ENCODE assay signal across 9 cellular contexts in the genomic region with DNA sequence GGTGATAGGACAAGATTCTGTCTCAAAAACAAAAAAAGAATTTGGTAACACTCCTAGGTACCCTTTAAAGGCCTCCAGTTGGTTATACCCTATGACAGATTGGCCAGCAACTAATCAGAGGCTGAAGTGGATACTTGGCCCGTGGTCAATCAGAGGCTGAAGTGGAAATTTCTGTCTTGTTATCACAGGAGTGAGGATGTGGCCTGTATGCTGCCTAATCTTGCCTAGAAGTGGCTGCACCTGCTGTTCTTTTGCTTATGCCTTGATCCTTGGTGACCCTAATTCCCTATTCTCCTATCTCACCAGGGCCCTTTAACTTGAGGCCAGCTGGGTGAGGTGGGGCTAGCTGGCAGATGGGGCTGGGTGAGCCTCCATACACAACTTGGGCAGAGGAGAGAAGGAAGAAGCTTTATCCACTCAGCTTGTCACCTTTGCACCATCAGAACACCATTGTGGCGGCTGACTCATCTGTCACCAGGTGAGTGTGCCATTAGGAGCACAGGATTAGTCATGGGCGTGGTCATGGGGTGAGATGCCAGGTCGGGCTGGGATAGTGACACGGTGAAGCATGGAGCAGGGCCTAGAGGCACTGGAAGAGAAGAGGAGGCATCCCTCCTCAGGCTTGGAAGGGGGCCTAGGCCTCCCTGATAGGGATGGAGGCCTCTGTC. TPM values are rescaled to one million over a fixed set of nuclear protein-coding genes. Genes with fewer than 3 reads are reported as not detected.
DNase-seq lines count a peak whose midpoint lies in the region; ATAC-seq, FAIRE-seq and TF ChIP-seq lines count a peak whose summit lies in the region.
"Had no signal": no experiment of that assay in that cellular context is flagged by ENCODE, and none has a peak within 500 bp of the region (broad histone marks: within the 10 kb centered on the region; RNA-seq: fewer than 3 reads in every experiment).

No MANE protein-coding gene starts in this region.

- POLR2A ChIA-PET in GM12878 (lab: Charles Lee), result no interaction called here

- intact Hi-C loops in GM12878 (cut with micrococcal nuclease; ENCODE audit: unreplicated experiment), result loop anchor here (5.0 kb wide), 1 partner anchor 56 kb away; the partner anchor contains the start of gene SEC24A

- peak; percentile 5; the same call in 1 of the 3 replicates for ATAC-seq in GM12878
- no peak for ATAC-seq in GM18873 (IDR thresholded peaks at IDR 0.05; ENCODE audit: low FRiP score, unreplicated experiment)
- ATAC-seq in GM19328 (IDR thresholded peaks at IDR 0.05; ENCODE audit: unreplicated experiment), result no peak
- no peak for ATAC-seq in GM19324 (IDR thresholded peaks at IDR 0.05; ENCODE audit: low FRiP score, unreplicated experiment)

- TF ChIP-seq RAD21 in GM12878 (IDR thresholded peaks at IDR 0.05; ENCODE audit: insufficient read depth, low read depth, low read length), result no peak

- no peaks in the 10 kb centered on the region for H3K27me3 ChIP-seq in GM12878 (replicated peaks in 1 of 2; ENCODE audit: control insufficient read depth in 2 of 2, insufficient read depth in 2 of 2, low read length in 1 of 2)

- H3K9me3 ChIP-seq in GM12878 (replicated peaks; ENCODE audit: control insufficient read depth, insufficient read depth, low read length), result no peaks in the 10 kb centered on the region; the same call in 2 of the 3 replicates

- no peak overlapping the region for H3K9ac ChIP-seq in GM12878 (ENCODE audit: control insufficient read depth, insufficient read depth, low read length)

- FAIRE-seq in GM12878 (lab: Jason Lieb, UNC), result no peak

- CTCF ChIA-PET in GM12878 (lab: Yijun Ruan, JAX), result interaction anchor here (0.8 to 4.7 kb wide), 3 partner anchors 13 to 706 kb away, joined by 3 to 23 read pairs (median 3); no protein-coding TSS in a partner anchor

- no peak overlapping the region for H3K4me2 ChIP-seq in GM12878 (ENCODE audit: control insufficient read depth, insufficient read depth)

- no peaks in the 10 kb centered on the region for H3K79me2 ChIP-seq in GM12878 (ENCODE audit: control insufficient read depth, insufficient read depth, low read length)

- BruUV-seq in GM12878 (replicated peaks; lab: Mats Ljungman, UMichigan), result no TSS peak

- peaks cover 28% of the 10 kb centered on the region for H3K4me1 ChIP-seq in GM12878 (ENCODE audit: control insufficient read depth, insufficient read depth, low read length)

- TF ChIP-seq CTCF in GM12878 (IDR thresholded peaks at IDR 0.05 in 2 of 3, conservative IDR thresholded peaks at IDR 0.05 in 1 of 3; ENCODE audit: control insufficient read depth in 2 of 3, extremely low read depth in 1 of 3, insufficient read depth in 1 of 3, low read depth in 3 of 3, low read length in 3 of 3), result no peak

- no peak overlapping the region for H3K27ac ChIP-seq in GM12878 (ENCODE audit: control insufficient read depth, insufficient read depth)

- no peaks in the 10 kb centered on the region for H4K20me1 ChIP-seq in GM12878 (ENCODE audit: control insufficient read depth, insufficient read depth)

- TF ChIP-seq POLR2A in GM12878 (IDR thresholded peaks at IDR 0.05; ENCODE audit: low read depth, low read length), result no peak

- H3K4me3 ChIP-seq in GM12878, result no peak overlapping the region

- SMC1A ChIA-PET in GM12878 (lab: Charles Lee; ENCODE audit: uncharacterized antibody, unreplicated experiment), result interaction anchor here (0.9 to 2.1 kb wide), 4 partner anchors 11 to 316 kb away, joined by 3 to 9 read pairs (median 4); no protein-coding TSS in a partner anchor

- TF ChIP-seq EP300 in GM12878 (IDR thresholded peaks at IDR 0.05; ENCODE audit: borderline replicate concordance in 1 of 2, control insufficient read depth in 1 of 2, low read depth in 2 of 2, low read length in 2 of 2), result no peak

- RAD21 ChIA-PET in GM12878 (lab: Charles Lee; ENCODE audit: unreplicated experiment), result interaction anchor here (0.9 to 3.7 kb wide), 5 partner anchors 14 to 287 kb away, joined by 3 to 17 read pairs (median 4); partner anchors contain the start of gene DDX46

- DNase-seq in DMS 273 treated with DMSO at 0.1 percent for 48 hours (lab: John Stamatoyannopoulos, UW) (peak; percentile 41), NCI-H510A treated with DMSO at 0.1 percent for 48 hours (lab: John Stamatoyannopoulos, UW) (peak; percentile 22), GM12878 (ENCODE audit: low read depth, low spot score) (no peak), renal cortical epithelial cell (ENCODE audit: low read depth) (peak; percentile 58), NCI-H2081 treated with DMSO at 0.1 percent for 48 hours (lab: John Stamatoyannopoulos, UW) (no peak)
- DNase-seq: effector CD4-positive, alpha-beta T cell had no signal

- no peaks in the 10 kb centered on the region for H3K36me3 ChIP-seq in GM12878 (ENCODE audit: control insufficient read depth in 2 of 2, insufficient read depth in 2 of 2, low read length in 1 of 2)

- in situ Hi-C loops in GM12878 (cut with MboI), result no loop called here

- H2AFZ ChIP-seq in GM12878 (ENCODE audit: control insufficient read depth, low read depth, low read length), result no peak overlapping the region

- 57% methylated on average over 5 of the region's 5 CpGs for WGBS in GM12878 (ENCODE audit: insufficient coverage, insufficient replicate concordance, low lambda C conversion rate, missing lambda C conversion rate)

TF ChIP-seq in GM12878, 131 proteins besides CTCF, POLR2A, EP300 and RAD21:
- TF ChIP-seq CREB1 (IDR thresholded peaks at IDR 0.05; ENCODE audit: low read depth), result peak; percentile 89
- peak; percentile 93 for TF ChIP-seq RFX5 (IDR thresholded peaks at IDR 0.05; ENCODE audit: low read depth, low read length)
- TF ChIP-seq BCL3 (IDR thresholded peaks at IDR 0.05; ENCODE audit: borderline replicate concordance, insufficient read depth, low read depth, low read length, poor library complexity, severe bottlenecking), result no peak
- TF ChIP-seq MTA3 (IDR thresholded peaks at IDR 0.05; ENCODE audit: borderline replicate concordance, low read length), result no peak
- peak; percentile 76; the same call in 1 of the 2 replicates for TF ChIP-seq CREM (IDR thresholded peaks at IDR 0.05; ENCODE audit: low read depth)

RNA-seq across cellular contexts. Expression of gene SAR1B, which starts 41.5 kb away (rescaled TPM):
- 32.4 and 37.5 TPM in 2 replicates for total RNA-seq in GM12878 (2013; cell fraction: nucleolus; rRNA removed)
- 24.5 and 27.9 TPM in 2 replicates for total RNA-seq in GM12878 (2014; rRNA removed)
- 23.7 and 25.6 TPM in 2 replicates for total RNA-seq in GM12878 (2014; rRNA removed; fragmentation: Illumina TruSeq; extraction: Trizol)
- total RNA-seq in GM12878 (2021), result 32.7 and 36.2 TPM in 2 replicates
- 17.8 TPM for polyA plus RNA-seq in GM12878 (2011; ENCODE audit: low read depth)
- 55.1 and 96.6 TPM in 2 replicates for polyA plus RNA-seq in GM12878 (2011; rRNA removed)
- polyA plus RNA-seq in GM12878 (2011; cell fraction: cytosol; rRNA removed), result 16.0 and 17.1 TPM in 2 replicates
- polyA plus RNA-seq in GM12878 (2011; cell fraction: nucleus; rRNA removed), result 18.8 and 22.3 TPM in 2 replicates
- 18.3 and 25.1 TPM in 2 replicates for polyA plus RNA-seq in GM12878 (2012)
- polyA plus RNA-seq in GM12878 (2014; fragmentation: Illumina TruSeq; extraction: Trizol), result 34.3 and 51.3 TPM in 2 replicates
- polyA plus RNA-seq in GM12878 (2014; fragmentation: Nextera tagmentation; extraction: Ambion mirVana), result 100 to 1,000 TPM; 101 to 156 TPM
- polyA plus RNA-seq in GM12878 (2014; rRNA removed), result 29.8 and 31.7 TPM in 2 replicates
- 10 to 100 TPM; 86.2 to 88.8 TPM for polyA plus RNA-seq in GM12878 (2016; fragmentation: Nextera tagmentation; extraction: Ambion mirVana)
- 24.2 and 52.4 TPM in 2 replicates for polyA minus RNA-seq in GM12878 (2011; rRNA and poly(A)+ RNA removed)
- polyA minus RNA-seq in GM12878 (2011; cell fraction: cytosol; rRNA and poly(A)+ RNA removed), result 15.8 and 18.3 TPM in 2 replicates
- polyA minus RNA-seq in GM12878 (2011; cell fraction: nucleus; rRNA and poly(A)+ RNA removed), result 8.0 and 12.4 TPM in 2 replicates
- 55.9 and 104 TPM in 2 replicates for total RNA-seq in renal cortical epithelial cell

RNA-seq across cellular contexts. Expression of gene SEC24A, which starts 57.5 kb away (rescaled TPM):
- 66.8 and 76.2 TPM in 2 replicates for total RNA-seq in GM12878 (2013; cell fraction: nucleolus; rRNA removed)
- total RNA-seq in GM12878 (2014; rRNA removed) (14.6 and 16.6 TPM in 2 replicates), GM12878 (2014; rRNA removed; fragmentation: Illumina TruSeq; extraction: Trizol) (22.4 and 22.6 TPM in 2 replicates), GM12878 (2021) (26.2 and 26.6 TPM in 2 replicates), renal cortical epithelial cell (25.7 and 47.5 TPM in 2 replicates)
- polyA plus RNA-seq in GM12878 (2011; ENCODE audit: low read depth), result 14.3 TPM
- polyA plus RNA-seq in GM12878 (2011; rRNA removed) (52.2 and 62.2 TPM in 2 replicates), GM12878 (2014; fragmentation: Illumina TruSeq; extraction: Trizol) (26.3 and 31.4 TPM in 2 replicates), GM12878 (2014; fragmentation: Nextera tagmentation; extraction: Ambion mirVana) (10 to 100 TPM in 1 of 2 experiments, 1 to 10 TPM in 1; 7.1 to 12.5 TPM), GM12878 (2014; rRNA removed) (14.4 and 15.8 TPM in 2 replicates), GM12878 (2016; fragmentation: Nextera tagmentation; extraction: Ambion mirVana) (10 to 100 TPM; 23.2 to 23.3 TPM)
- polyA plus RNA-seq in GM12878 (2011; cell fraction: cytosol; rRNA removed), result 28.7 and 38.6 TPM in 2 replicates
- 26.1 and 34.9 TPM in 2 replicates for polyA plus RNA-seq in GM12878 (2011; cell fraction: nucleus; rRNA removed)
- polyA plus RNA-seq in GM12878 (2012), result 18.9 and 29.3 TPM in 2 replicates
- polyA minus RNA-seq in GM12878 (2011; rRNA and poly(A)+ RNA removed), result 72.9 and 82.0 TPM in 2 replicates
- polyA minus RNA-seq in GM12878 (2011; cell fraction: cytosol; rRNA and poly(A)+ RNA removed), result 24.1 and 26.5 TPM in 2 replicates
- polyA minus RNA-seq in GM12878 (2011; cell fraction: nucleus; rRNA and poly(A)+ RNA removed), result 28.5 and 42.1 TPM in 2 replicates

Comparison
In these comparisons a context has a peak if more than half of its experiments do, and no peak if none do; other contexts are left out.
1. DNase-seq: peak in DMS 273 treated with DMSO at 0.1 percent for 48 hours (single experiment), NCI-H510A treated with DMSO at 0.1 percent for 48 hours (single experiment) and renal cortical epithelial cell (single experiment); none in GM12878 (single experiment) and NCI-H2081 treated with DMSO at 0.1 percent for 48 hours (single experiment).